Comparison of ENCODE assay signal across 39 cellular contexts in genomic region chr6:80104520-80104919, GRCh38.
"Had no signal": no experiment of that assay in that cellular context is flagged by ENCODE, and none has a peak within 500 bp of the region (broad histone marks: within the 10 kb centered on the region; RNA-seq: fewer than 3 reads in every experiment).

No MANE protein-coding gene starts in this region.

- H3K4me3 Mint-ChIP-seq: activated naive CD4-positive, alpha-beta T cell treated with anti-CD3 and anti-CD28 coated beads, Interleukin-2, amount 50 U/mL, for 24 hours; activated T-cell treated with anti-CD3 and anti-CD28 coated beads, Interleukin-2, amount 50 U/mL, for 24 hours had no signal

- H3K27ac ChIP-seq: ascending aorta, cardiac muscle cell, PC-9, RWPE1, WERI-Rb-1 had no signal

- ATAC-seq: Right ventricle myocardium inferior, SK-N-SH treated with all-trans-retinoic acid at 6 μM for 48 hours had no signal

- H3K36me3 ChIP-seq: ascending aorta, cardiac muscle cell, MG63, WERI-Rb-1 had no signal

- H3K4me3 ChIP-seq: ascending aorta, cardiac muscle cell, MG63, PC-9 had no signal

- H3K9me3 ChIP-seq: ascending aorta, MG63 had no signal

- H3K27me3 ChIP-seq: ascending aorta, cardiac muscle cell had no signal

- DNase-seq: activated CD4-positive, alpha-beta memory T cell treated with anti-CD3 and anti-CD28 coated beads, Interleukin-2, amount 10 ng/mL, durations not matched to agents 7 days and 5 days; activated CD4-positive, alpha-beta T cell treated with anti-CD3 and anti-CD28 coated beads for 1 hour; activated CD4-positive, alpha-beta T cell treated with anti-CD3 and anti-CD28 coated beads for 48 hours; activated CD4-positive, CD25-positive, alpha-beta regulatory T cell; activated CD8-positive, alpha-beta memory T cell treated with anti-CD3 and anti-CD28 coated beads for 24 hours; activated gamma-delta T cell; activated naive CD4-positive, alpha-beta T cell treated with Interleukin-2 at 50 U/mL for 16 hours; activated naive CD8-positive, alpha-beta T cell treated with anti-CD3 and anti-CD28 coated beads, Interleukin-2, amount 10 ng/mL, durations not matched to agents 7 days and 5 days; activated T-cell treated with anti-CD3 and anti-CD28 coated beads, Interleukin-2, amount 50 U/mL, for 24 hours; amygdala; Karpas-422; KBM-7; MG63; NCI-H1048; NCI-H1105 treated with DMSO at 0.1 percent for 48 hours; NCI-H1436; NCI-H1694; NCI-H1930; NCI-H2081 treated with DMSO at 0.1 percent for 48 hours; NCI-H226; NCI-H446 treated with DMSO at 0.1 percent for 48 hours; NCI-H524; NCI-H69; NCI-H82; PC-9; SIG-M5; SW 1271; T-helper 1 cell; T-helper 2 cell; T-helper 9 cell; WERI-Rb-1 had no signal

- H3K9me3 Mint-ChIP-seq: activated CD4-positive, alpha-beta memory T cell treated with anti-CD3 and anti-CD28 coated beads, Interleukin-2, amount 10 ng/mL, durations not matched to agents 7 days and 5 days; activated naive CD4-positive, alpha-beta T cell treated with anti-CD3 and anti-CD28 coated beads, Interleukin-2, amount 50 U/mL, for 24 hours; activated naive CD8-positive, alpha-beta T cell treated with anti-CD3 and anti-CD28 coated beads, Interleukin-2, amount 10 ng/mL, durations not matched to agents 7 days and 5 days; activated T-cell treated with anti-CD3 and anti-CD28 coated beads, Interleukin-2, amount 50 U/mL, for 24 hours; activated T-helper 2 cell treated with anti-CD3 and anti-CD28 coated beads, Interferon-gamma antibody, Interleukin-2, Interleukin-4, amounts not matched to agents 10 μg/mL and 5 μg/mL and 100 μg/mL, durations not matched to agents 14 hours and 24 hours and 36 hours; central memory CD8-positive, alpha-beta T cell had no signal

- H3K4me2 ChIP-seq: PC-9 had no signal

- H3K27ac Mint-ChIP-seq: activated CD4-positive, alpha-beta memory T cell treated with anti-CD3 and anti-CD28 coated beads, Interleukin-2, amount 10 ng/mL, durations not matched to agents 7 days and 5 days; activated naive CD4-positive, alpha-beta T cell treated with anti-CD3 and anti-CD28 coated beads, Interleukin-2, amount 50 U/mL, for 24 hours; activated naive CD8-positive, alpha-beta T cell treated with anti-CD3 and anti-CD28 coated beads, Interleukin-2, amount 10 ng/mL, durations not matched to agents 7 days and 5 days; activated T-cell treated with anti-CD3 and anti-CD28 coated beads, Interleukin-2, amount 50 U/mL, for 24 hours; activated T-helper 2 cell treated with anti-CD3 and anti-CD28 coated beads, Interferon-gamma antibody, Interleukin-2, Interleukin-4, amounts not matched to agents 10 μg/mL and 5 μg/mL and 100 μg/mL, durations not matched to agents 14 hours and 24 hours and 36 hours had no signal

- H2AFZ ChIP-seq: PC-9 had no signal
